Comparison of ENCODE assay signal across 1 cellular context in genomic region chr1:22709227-22709626, GRCh38.
TF ChIP-seq lines count a peak whose summit lies in the region.

No MANE protein-coding gene starts in this region.

TF ChIP-seq in H1, 55 proteins besides CTCF, POLR2A, EP300 and RAD21 (continued from another document):
- TF ChIP-seq MAX (IDR thresholded peaks at IDR 0.05), result no peak
- no peak for TF ChIP-seq JUN (IDR thresholded peaks at IDR 0.05; ENCODE audit: low read depth, low read length)
- TF ChIP-seq GABPA (IDR thresholded peaks at IDR 0.05; ENCODE audit: borderline replicate concordance, insufficient read depth, low read length), result no peak
- no peak for TF ChIP-seq SP4 (IDR thresholded peaks at IDR 0.05; ENCODE audit: low read length)
- no peak for TF ChIP-seq TEAD4 (IDR thresholded peaks at IDR 0.05; ENCODE audit: low read depth, low read length)
- no peak for TF ChIP-seq TAF7 (optimal IDR thresholded peaks at IDR 0.05; ENCODE audit: borderline replicate concordance, low read depth, low read length)
- TF ChIP-seq BCL11A (IDR thresholded peaks at IDR 0.05; ENCODE audit: low read depth in 2 of 2, low read length in 2 of 2), result no peak
- no peak for TF ChIP-seq ZNF274 (IDR thresholded peaks at IDR 0.05; ENCODE audit: borderline replicate concordance, extremely low read depth, low read length)
- TF ChIP-seq SUZ12 (IDR thresholded peaks at IDR 0.05; ENCODE audit: low read length), result no peak
- no peak for TF ChIP-seq CBX8 (IDR thresholded peaks at IDR 0.05; ENCODE audit: borderline replicate concordance, low read depth, low read length)
- TF ChIP-seq JUND (IDR thresholded peaks at IDR 0.05; ENCODE audit: low read length), result no peak
- TF ChIP-seq CHD7 (IDR thresholded peaks at IDR 0.05; ENCODE audit: insufficient replicate concordance, low read length), result no peak
- no peak for TF ChIP-seq ASH2L (IDR thresholded peaks at IDR 0.05; ENCODE audit: low read length)
- no peak for TF ChIP-seq ATF3 (IDR thresholded peaks at IDR 0.05; ENCODE audit: insufficient read depth, low read depth, low read length)
- TF ChIP-seq RNF2 (IDR thresholded peaks at IDR 0.05; ENCODE audit: borderline replicate concordance, low read depth, low read length, missing control alignments, poor library complexity, severe bottlenecking), result no peak
- TF ChIP-seq RXRA (IDR thresholded peaks at IDR 0.05; ENCODE audit: insufficient read depth, low read depth, low read length), result no peak
- no peak for TF ChIP-seq TBP (IDR thresholded peaks at IDR 0.05; ENCODE audit: low read depth, low read length)
